ENCODE assay signal across 10 cellular contexts in the genomic region with DNA sequence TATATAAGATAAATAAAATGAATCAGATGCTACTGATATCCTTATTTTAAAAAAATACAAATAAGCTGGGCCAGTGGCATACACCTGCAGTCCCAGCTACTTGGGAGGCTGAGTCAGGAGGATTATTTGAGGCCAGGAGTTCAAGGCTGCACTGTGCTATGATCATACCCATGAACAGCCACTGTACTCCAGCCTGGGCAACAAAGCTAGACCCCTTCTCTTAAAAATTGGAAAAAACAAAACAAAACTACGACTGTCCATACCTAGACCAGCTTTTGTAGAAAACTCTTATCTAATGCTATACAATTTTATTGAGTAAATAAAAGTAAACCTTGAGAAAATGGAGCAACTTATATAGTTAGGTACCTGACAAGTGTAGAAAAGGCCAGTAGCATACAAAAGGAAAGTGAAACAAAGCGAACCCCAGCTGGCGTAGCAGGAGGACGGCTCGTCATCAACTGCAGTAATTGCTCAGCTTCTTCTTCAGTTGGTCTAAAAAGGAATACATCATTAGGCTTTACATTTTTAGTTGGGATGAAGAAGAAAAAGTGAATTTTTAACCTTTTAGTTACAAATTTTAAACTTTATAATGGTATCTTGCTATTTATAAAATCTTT. TPM values are rescaled to one million over a fixed set of nuclear protein-coding genes. Genes with fewer than 3 reads are reported as not detected.
A peak's percentile ranks its signal among the peaks of the same experiment; 100 is the strongest.
DNase-seq lines count a peak whose midpoint lies in the region; ATAC-seq, FAIRE-seq and TF ChIP-seq lines count a peak whose summit lies in the region.
"Had no signal": no experiment of that assay in that cellular context is flagged by ENCODE, and none has a peak within 500 bp of the region (broad histone marks: within the 10 kb centered on the region; RNA-seq: fewer than 3 reads in every experiment).

No MANE protein-coding gene starts in this region.

- no peak for TF ChIP-seq POLR2A in GM12891 (IDR thresholded peaks at IDR 0.05; ENCODE audit: low read depth, low read length)

- H3K4me1 Mint-ChIP-seq in IgD-negative memory B cell (peaks cover 4 to 10% (median 6%) of the 10 kb centered on the region in 3 donors), WTC11 (no peaks in the 10 kb centered on the region)
- peaks cover 0 to 10% of the 10 kb centered on the region in 2 donors for H3K4me1 Mint-ChIP-seq in effector memory CD8-positive, alpha-beta T cell (ENCODE audit: low read depth in 2 of 2)
- H3K4me1 Mint-ChIP-seq: H9 had no signal

- H3K27me3 Mint-ChIP-seq in IgD-negative memory B cell (no peaks in the 10 kb centered on the region), WTC11 (ENCODE audit: low read depth) (no peaks in the 10 kb centered on the region)
- H3K27me3 Mint-ChIP-seq in effector memory CD8-positive, alpha-beta T cell: no peaks in the 10 kb centered on the region

- peaks cover 7% of the 10 kb centered on the region for H3K36me3 Mint-ChIP-seq in IgD-negative memory B cell
- H3K36me3 Mint-ChIP-seq in effector memory CD8-positive, alpha-beta T cell (ENCODE audit: insufficient read depth): peaks cover 28% of the 10 kb centered on the region
- H3K36me3 Mint-ChIP-seq in WTC11: peaks cover 47% of the 10 kb centered on the region

- H3K9me3 Mint-ChIP-seq in IgD-negative memory B cell (no peaks in the 10 kb centered on the region), WTC11 (no peaks in the 10 kb centered on the region)
- no peaks in the 10 kb centered on the region for H3K9me3 Mint-ChIP-seq in effector memory CD8-positive, alpha-beta T cell
- H3K9me3 Mint-ChIP-seq: H9 had no signal

- no peak for TF ChIP-seq CTCF in GM20000 (IDR thresholded peaks at IDR 0.05; ENCODE audit: extremely low read depth, missing control alignments)
- TF ChIP-seq CTCF in WTC11 (IDR thresholded peaks at IDR 0.05): no peak

- H3K4me3 Mint-ChIP-seq in IgD-negative memory B cell (peak overlapping the region; percentile 5 to 85 (median 72)), WTC11 (no peak overlapping the region)
- peak overlapping the region; percentile 61 to 77 for H3K4me3 Mint-ChIP-seq in effector memory CD8-positive, alpha-beta T cell
- H3K4me3 Mint-ChIP-seq: H9 had no signal

- peak; percentile 40 for FAIRE-seq in GM12891 (lab: Jason Lieb, UNC)

- POLR2A ChIA-PET in WTC11 (lab: Charles Lee): interaction anchor here (0.6 kb wide), 1 partner anchor 37 kb away, joined by 4 read pairs; no protein-coding TSS in a partner anchor

- H3K27ac Mint-ChIP-seq in IgD-negative memory B cell (peak overlapping the region; percentile 47 to 99 (median 75)), WTC11 (no peak overlapping the region)
- peak overlapping the region; percentile 80 to 98 for H3K27ac Mint-ChIP-seq in effector memory CD8-positive, alpha-beta T cell
- H3K27ac Mint-ChIP-seq: H9 had no signal

- peak; percentile 99 for ATAC-seq in effector memory CD8-positive, alpha-beta T cell (replicated peaks)
- ATAC-seq in WTC11: no peak

- DNase-seq in GM12891 (ENCODE audit: insufficient read length, low spot score) (peak; percentile 16), GM20000 (ENCODE audit: low spot score) (peak; percentile 68), WTC11 (ENCODE audit: low spot score) (no peak), DMS53 (lab: John Stamatoyannopoulos, UW) (no peak), CD1c-positive myeloid dendritic cell (ENCODE audit: extremely low spot score) (no peak)
- peak; percentile 21 to 28 (median 27) for DNase-seq in effector memory CD8-positive, alpha-beta T cell
- DNase-seq in NK-92 treated with Interleukin-12 subunit alpha and Interleukin-12 subunit beta, amount 100 ng/mL, for 24 hours (lab: John Stamatoyannopoulos, UW): no peak
- DNase-seq: H9, midbrain had no signal

- CTCF ChIA-PET in WTC11 (lab: Charles Lee): no interaction called here

TF ChIP-seq in GM12891, 5 proteins besides CTCF, POLR2A, EP300 and RAD21:
- TF ChIP-seq POU2F2 (IDR thresholded peaks at IDR 0.05; ENCODE audit: low read depth, low read length): no peak
- TF ChIP-seq SPI1 (IDR thresholded peaks at IDR 0.05; ENCODE audit: low read depth, low read length): no peak
- TF ChIP-seq PAX5 (IDR thresholded peaks at IDR 0.05; ENCODE audit: insufficient read depth, low read length, severe bottlenecking): no peak
- TF ChIP-seq POLR2AphosphoS5 (IDR thresholded peaks at IDR 0.05; ENCODE audit: low read depth, low read length): no peak
- TF ChIP-seq TAF1 (IDR thresholded peaks at IDR 0.05; ENCODE audit: low read depth, low read length): no peak

TF ChIP-seq in WTC11, 78 proteins besides CTCF, POLR2A, EP300 and RAD21:
- TF ChIP-seq CREM (CRISPR knock-in tag; IDR thresholded peaks at IDR 0.05) (no peak), ZNF219 (CRISPR knock-in tag; IDR thresholded peaks at IDR 0.05; ENCODE audit: borderline replicate concordance) (no peak), TEAD4 (CRISPR knock-in tag; IDR thresholded peaks at IDR 0.05) (no peak), STAT6 (CRISPR knock-in tag; conservative IDR thresholded peaks at IDR 0.05; ENCODE audit: low read depth) (no peak), ZNF138 (CRISPR knock-in tag; conservative IDR thresholded peaks at IDR 0.05) (no peak), NFYB (CRISPR knock-in tag; conservative IDR thresholded peaks at IDR 0.05; ENCODE audit: low read depth) (no peak), GTF2I (CRISPR knock-in tag; conservative IDR thresholded peaks at IDR 0.05) (no peak), TP53 (CRISPR knock-in tag; IDR thresholded peaks at IDR 0.05) (no peak), ZNF232 (CRISPR knock-in tag; IDR thresholded peaks at IDR 0.05) (no peak), HMGA2 (CRISPR knock-in tag; IDR thresholded peaks at IDR 0.05) (no peak), GRHL2 (CRISPR knock-in tag; IDR thresholded peaks at IDR 0.05; ENCODE audit: insufficient replicate concordance, severe bottlenecking) (no peak), FOXJ3 (CRISPR knock-in tag; IDR thresholded peaks at IDR 0.05; ENCODE audit: borderline replicate concordance) (no peak), FOXK1 (CRISPR knock-in tag; IDR thresholded peaks at IDR 0.05) (no peak), TEAD1 (CRISPR knock-in tag; IDR thresholded peaks at IDR 0.05) (no peak)
- TF ChIP-seq, protein P1, sequence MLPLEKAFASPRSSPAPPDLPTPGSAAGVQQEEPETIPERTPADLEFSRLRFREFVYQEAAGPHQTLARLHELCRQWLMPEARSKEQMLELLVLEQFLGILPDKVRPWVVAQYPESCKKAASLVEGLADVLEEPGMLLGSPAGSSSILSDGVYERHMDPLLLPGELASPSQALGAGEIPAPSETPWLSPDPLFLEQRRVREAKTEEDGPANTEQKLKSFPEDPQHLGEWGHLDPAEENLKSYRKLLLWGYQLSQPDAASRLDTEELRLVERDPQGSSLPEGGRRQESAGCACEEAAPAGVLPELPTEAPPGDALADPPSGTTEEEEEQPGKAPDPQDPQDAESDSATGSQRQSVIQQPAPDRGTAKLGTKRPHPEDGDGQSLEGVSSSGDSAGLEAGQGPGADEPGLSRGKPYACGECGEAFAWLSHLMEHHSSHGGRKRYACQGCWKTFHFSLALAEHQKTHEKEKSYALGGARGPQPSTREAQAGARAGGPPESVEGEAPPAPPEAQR (CRISPR knock-in tag; IDR thresholded peaks at IDR 0.05): no peak
- TF ChIP-seq, protein P2, sequence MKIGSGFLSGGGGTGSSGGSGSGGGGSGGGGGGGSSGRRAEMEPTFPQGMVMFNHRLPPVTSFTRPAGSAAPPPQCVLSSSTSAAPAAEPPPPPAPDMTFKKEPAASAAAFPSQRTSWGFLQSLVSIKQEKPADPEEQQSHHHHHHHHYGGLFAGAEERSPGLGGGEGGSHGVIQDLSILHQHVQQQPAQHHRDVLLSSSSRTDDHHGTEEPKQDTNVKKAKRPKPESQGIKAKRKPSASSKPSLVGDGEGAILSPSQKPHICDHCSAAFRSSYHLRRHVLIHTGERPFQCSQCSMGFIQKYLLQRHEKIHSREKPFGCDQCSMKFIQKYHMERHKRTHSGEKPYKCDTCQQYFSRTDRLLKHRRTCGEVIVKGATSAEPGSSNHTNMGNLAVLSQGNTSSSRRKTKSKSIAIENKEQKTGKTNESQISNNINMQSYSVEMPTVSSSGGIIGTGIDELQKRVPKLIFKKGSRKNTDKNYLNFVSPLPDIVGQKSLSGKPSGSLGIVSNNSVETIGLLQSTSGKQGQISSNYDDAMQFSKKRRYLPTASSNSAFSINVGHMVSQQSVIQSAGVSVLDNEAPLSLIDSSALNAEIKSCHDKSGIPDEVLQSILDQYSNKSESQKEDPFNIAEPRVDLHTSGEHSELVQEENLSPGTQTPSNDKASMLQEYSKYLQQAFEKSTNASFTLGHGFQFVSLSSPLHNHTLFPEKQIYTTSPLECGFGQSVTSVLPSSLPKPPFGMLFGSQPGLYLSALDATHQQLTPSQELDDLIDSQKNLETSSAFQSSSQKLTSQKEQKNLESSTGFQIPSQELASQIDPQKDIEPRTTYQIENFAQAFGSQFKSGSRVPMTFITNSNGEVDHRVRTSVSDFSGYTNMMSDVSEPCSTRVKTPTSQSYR (CRISPR knock-in tag; IDR thresholded peaks at IDR 0.05): no peak

RNA-seq across cellular contexts. Expression of gene INTS2, which starts 23.6 kb away (rescaled TPM):
- 3.5 TPM for polyA plus RNA-seq in GM12891 (2012; ENCODE audit: low read depth, missing spikeins)
- 2.9 TPM for polyA plus RNA-seq in IgD-negative memory B cell
- 24.1 to 24.9 TPM (median 24.3 TPM) in 3 replicates for total RNA-seq in WTC11 (2021)

RNA-seq across cellular contexts. Expression of gene BRIP1, which starts 40.9 kb away (rescaled TPM):
- polyA plus RNA-seq in GM12891 (2012; ENCODE audit: low read depth, missing spikeins): 4.8 TPM
- polyA plus RNA-seq in IgD-negative memory B cell: 2.7 TPM
- 13.8 to 17.6 TPM (median 16.0 TPM) in 3 replicates for total RNA-seq in WTC11 (2021)

Comparison
In these comparisons a context has a peak if more than half of its experiments do, and no peak if none do; other contexts are left out.
1. DNase-seq: peak in GM12891 (single experiment), GM20000 (single experiment) and effector memory CD8-positive, alpha-beta T cell (3 of 3); none in WTC11 (single experiment), DMS53 (single experiment), NK-92 treated with Interleukin-12 subunit alpha and Interleukin-12 subunit beta, amount 100 ng/mL, for 24 hours (single experiment) and CD1c-positive myeloid dendritic cell (single experiment).